ENCODE assay signal across 21 cellular contexts in the genomic region with DNA sequence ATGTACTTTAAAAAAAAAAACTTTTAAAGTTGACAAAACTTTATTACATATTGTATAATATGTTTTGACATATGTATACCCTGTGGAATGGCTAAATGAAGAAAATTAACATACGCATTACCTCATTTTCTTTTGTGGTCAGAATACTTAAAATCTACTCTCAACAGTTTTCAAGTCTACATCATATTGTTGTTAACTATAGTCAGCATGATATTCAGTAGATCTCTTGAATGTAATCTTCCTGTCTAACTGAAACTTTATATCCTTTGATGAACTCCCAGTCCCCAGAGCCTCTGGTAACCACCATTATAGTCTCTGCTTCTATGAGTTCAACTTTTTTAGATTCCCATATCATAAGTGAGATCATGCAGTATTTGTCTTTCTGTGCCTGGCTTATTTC. TPM values are rescaled to one million over a fixed set of nuclear protein-coding genes. Genes with fewer than 3 reads are reported as not detected.
A peak's percentile ranks its signal among the peaks of the same experiment; 100 is the strongest.
DNase-seq lines count a peak whose midpoint lies in the region; ATAC-seq, FAIRE-seq and TF ChIP-seq lines count a peak whose summit lies in the region.
"Had no signal": no experiment of that assay in that cellular context is flagged by ENCODE, and none has a peak within 500 bp of the region (broad histone marks: within the 10 kb centered on the region; RNA-seq: fewer than 3 reads in every experiment).

No MANE protein-coding gene starts in this region.

- DNase-seq in activated naive CD8-positive, alpha-beta T cell treated with anti-CD3 and anti-CD28 coated beads, Interleukin-2, amount 50 U/mL, for 24 hours = no peak
- DNase-seq in GM12892 (ENCODE audit: insufficient read length) = no peak
- no peak for DNase-seq in activated naive CD8-positive, alpha-beta T cell treated with anti-CD3 and anti-CD28 coated beads for 36 hours
- no peak for DNase-seq in progenitor cell of endocrine pancreas (ENCODE audit: low spot score, unreplicated experiment)
- DNase-seq: activated CD8-positive, alpha-beta memory T cell treated with anti-CD3 and anti-CD28 coated beads, Interleukin-2, amount 50 U/mL, for 48 hours; caudate nucleus; foreskin melanocyte; heart right ventricle; NCI-H187; NCI-H524; PC-9; Right ventricle myocardium superior; sigmoid colon; stimulated activated naive B cell treated with anti-CD40 and anti-IgM and Interleukin-4, amounts not matched to agents 10 μg/mL and 1 μg/mL and 100 μg/mL, for 72 hours; T1000; WERI-Rb-1 had no signal

- H3K27ac Mint-ChIP-seq in activated naive CD8-positive, alpha-beta T cell = peak overlapping the region; percentile 61
- H3K27ac Mint-ChIP-seq in activated naive CD8-positive, alpha-beta T cell treated with anti-CD3 and anti-CD28 coated beads, Interleukin-2, amount 50 U/mL, for 24 hours = no peak overlapping the region
- peak overlapping the region; percentile 25 for H3K27ac Mint-ChIP-seq in activated naive CD8-positive, alpha-beta T cell treated with anti-CD3 and anti-CD28 coated beads for 36 hours
- H3K27ac Mint-ChIP-seq in progenitor cell of endocrine pancreas = peak overlapping the region; percentile 72
- H3K27ac Mint-ChIP-seq: stimulated activated naive B cell treated with anti-CD40 and anti-IgM and Interleukin-4, amounts not matched to agents 10 μg/mL and 1 μg/mL and 100 μg/mL, for 72 hours had no signal

- H3K9me3 Mint-ChIP-seq in activated naive CD8-positive, alpha-beta T cell (ENCODE audit: low read depth) = no peaks in the 10 kb centered on the region
- no peaks in the 10 kb centered on the region for H3K9me3 Mint-ChIP-seq in activated naive CD8-positive, alpha-beta T cell treated with anti-CD3 and anti-CD28 coated beads, Interleukin-2, amount 50 U/mL, for 24 hours
- H3K9me3 Mint-ChIP-seq in activated naive CD8-positive, alpha-beta T cell treated with anti-CD3 and anti-CD28 coated beads for 36 hours = peaks cover 6% of the 10 kb centered on the region
- H3K9me3 Mint-ChIP-seq in progenitor cell of endocrine pancreas (ENCODE audit: low read depth) = peaks cover 4% of the 10 kb centered on the region
- H3K9me3 Mint-ChIP-seq: dendritic cell treated with granulocyte-macrophage colony-stimulating factor and Interleukin-4, amounts not matched to agents 40 ng/mL and 50 ng/mL, for 4 days had no signal

- peak; percentile 53 for FAIRE-seq in GM12892 (lab: Jason Lieb, UNC)
- FAIRE-seq: H1 had no signal

- no peaks in the 10 kb centered on the region for H3K27me3 Mint-ChIP-seq in activated naive CD8-positive, alpha-beta T cell
- no peaks in the 10 kb centered on the region for H3K27me3 Mint-ChIP-seq in activated naive CD8-positive, alpha-beta T cell treated with anti-CD3 and anti-CD28 coated beads, Interleukin-2, amount 50 U/mL, for 24 hours
- no peaks in the 10 kb centered on the region for H3K27me3 Mint-ChIP-seq in activated naive CD8-positive, alpha-beta T cell treated with anti-CD3 and anti-CD28 coated beads for 36 hours
- H3K27me3 Mint-ChIP-seq in progenitor cell of endocrine pancreas = no peaks in the 10 kb centered on the region
- H3K27me3 Mint-ChIP-seq: dendritic cell treated with granulocyte-macrophage colony-stimulating factor and Interleukin-4, amounts not matched to agents 40 ng/mL and 50 ng/mL, for 4 days; stimulated activated naive B cell treated with anti-CD40 and anti-IgM and Interleukin-4, amounts not matched to agents 10 μg/mL and 1 μg/mL and 100 μg/mL, for 72 hours had no signal

- ATAC-seq in activated naive CD8-positive, alpha-beta T cell treated with anti-CD3 and anti-CD28 coated beads, Interleukin-2, amount 50 U/mL, for 24 hours = no peak
- ATAC-seq in HG02678 (IDR thresholded peaks at IDR 0.05; ENCODE audit: unreplicated experiment) (no peak), GM21619 (IDR thresholded peaks at IDR 0.05; ENCODE audit: unreplicated experiment) (no peak)
- ATAC-seq: heart right ventricle; stimulated activated naive B cell treated with anti-CD40 and anti-IgM and Interleukin-4, amounts not matched to agents 10 μg/mL and 1 μg/mL and 100 μg/mL, for 72 hours had no signal

- no peak for TF ChIP-seq CTCF in progenitor cell of endocrine pancreas (IDR thresholded peaks at IDR 0.05; ENCODE audit: unreplicated experiment)

- peaks cover 38% of the 10 kb centered on the region for H3K36me3 Mint-ChIP-seq in activated naive CD8-positive, alpha-beta T cell
- peaks cover 38% of the 10 kb centered on the region for H3K36me3 Mint-ChIP-seq in activated naive CD8-positive, alpha-beta T cell treated with anti-CD3 and anti-CD28 coated beads, Interleukin-2, amount 50 U/mL, for 24 hours (ENCODE audit: low read depth)
- H3K36me3 Mint-ChIP-seq in activated naive CD8-positive, alpha-beta T cell treated with anti-CD3 and anti-CD28 coated beads for 36 hours = peaks cover 49% of the 10 kb centered on the region
- peaks cover 35% of the 10 kb centered on the region for H3K36me3 Mint-ChIP-seq in progenitor cell of endocrine pancreas (ENCODE audit: insufficient read depth)

- TF ChIP-seq POLR2A in GM12892 (IDR thresholded peaks at IDR 0.05; ENCODE audit: low read depth, low read length) = no peak

- H3K4me1 Mint-ChIP-seq in activated naive CD8-positive, alpha-beta T cell (ENCODE audit: low read depth) = peaks cover 45% of the 10 kb centered on the region
- H3K4me1 Mint-ChIP-seq in activated naive CD8-positive, alpha-beta T cell treated with anti-CD3 and anti-CD28 coated beads, Interleukin-2, amount 50 U/mL, for 24 hours = peaks cover 28% of the 10 kb centered on the region
- peaks cover 42% of the 10 kb centered on the region for H3K4me1 Mint-ChIP-seq in activated naive CD8-positive, alpha-beta T cell treated with anti-CD3 and anti-CD28 coated beads for 36 hours
- peaks cover 50% of the 10 kb centered on the region for H3K4me1 Mint-ChIP-seq in progenitor cell of endocrine pancreas (ENCODE audit: low read depth)

- H3K4me3 Mint-ChIP-seq in activated naive CD8-positive, alpha-beta T cell = no peak overlapping the region
- no peak overlapping the region for H3K4me3 Mint-ChIP-seq in activated naive CD8-positive, alpha-beta T cell treated with anti-CD3 and anti-CD28 coated beads, Interleukin-2, amount 50 U/mL, for 24 hours
- no peak overlapping the region for H3K4me3 Mint-ChIP-seq in activated naive CD8-positive, alpha-beta T cell treated with anti-CD3 and anti-CD28 coated beads for 36 hours
- H3K4me3 Mint-ChIP-seq in progenitor cell of endocrine pancreas (ENCODE audit: low read depth) = no peak overlapping the region
- H3K4me3 Mint-ChIP-seq: dendritic cell treated with granulocyte-macrophage colony-stimulating factor and Interleukin-4, amounts not matched to agents 40 ng/mL and 50 ng/mL, for 4 days; stimulated activated naive B cell treated with anti-CD40 and anti-IgM and Interleukin-4, amounts not matched to agents 10 μg/mL and 1 μg/mL and 100 μg/mL, for 72 hours had no signal

RNA-seq across cellular contexts. Expression of a gene that starts 39.4 kb away (rescaled TPM):
- polyA plus RNA-seq in GM12892 (2012; ENCODE audit: missing spikeins) = 37.2 TPM
- total RNA-seq in activated naive CD8-positive, alpha-beta T cell treated with anti-CD3 and anti-CD28 coated beads for 36 hours = 10 to 100 TPM; 29.6 to 30.7 TPM
- 66.3 and 67.2 TPM in 2 replicates for total RNA-seq in progenitor cell of endocrine pancreas
